1 cellular context compared by ENCODE assay signal in genomic region chr9:98142925-98143481, GRCh38.
TF ChIP-seq lines count a peak whose summit lies in the region.

No MANE protein-coding gene starts in this region.

TF ChIP-seq in HepG2, 621 proteins besides CTCF, POLR2A, EP300 and RAD21:
- no peak for TF ChIP-seq AHR (CRISPR knock-in tag; IDR thresholded peaks at IDR 0.05)
- TF ChIP-seq GZF1 (CRISPR knock-in tag; IDR thresholded peaks at IDR 0.05), result no peak
- TF ChIP-seq ZNF674 (CRISPR knock-in tag; IDR thresholded peaks at IDR 0.05; ENCODE audit: low read depth), result no peak
- no peak for TF ChIP-seq TBX2 (CRISPR knock-in tag; IDR thresholded peaks at IDR 0.05; ENCODE audit: borderline replicate concordance)
- no peak for TF ChIP-seq CCAR2 (optimal IDR thresholded peaks at IDR 0.05; ENCODE audit: low read depth, low read length)
- no peak for TF ChIP-seq XBP1 (CRISPR knock-in tag; IDR thresholded peaks at IDR 0.05)
- no peak for TF ChIP-seq ZNF138 (CRISPR knock-in tag; IDR thresholded peaks at IDR 0.05; ENCODE audit: low read depth)
- TF ChIP-seq ZNF570 (CRISPR knock-in tag; IDR thresholded peaks at IDR 0.05; ENCODE audit: borderline replicate concordance), result no peak
- no peak for TF ChIP-seq SCMH1 (CRISPR knock-in tag; IDR thresholded peaks at IDR 0.05; ENCODE audit: borderline replicate concordance)
- TF ChIP-seq FOXK2 (IDR thresholded peaks at IDR 0.05), result no peak
- TF ChIP-seq IKZF1 (IDR thresholded peaks at IDR 0.05), result no peak
- no peak for TF ChIP-seq ELF3 (CRISPR knock-in tag; IDR thresholded peaks at IDR 0.05)
- no peak for TF ChIP-seq IRX3 (CRISPR knock-in tag; IDR thresholded peaks at IDR 0.05; ENCODE audit: borderline replicate concordance, low read depth)
- TF ChIP-seq ZNF800 (CRISPR knock-in tag; IDR thresholded peaks at IDR 0.05), result no peak
- no peak for TF ChIP-seq FOXK1 (CRISPR knock-in tag; IDR thresholded peaks at IDR 0.05; ENCODE audit: borderline replicate concordance, low read depth)
- no peak for TF ChIP-seq ZSCAN22 (CRISPR knock-in tag; IDR thresholded peaks at IDR 0.05)
- no peak for TF ChIP-seq ZNF841 (CRISPR knock-in tag; IDR thresholded peaks at IDR 0.05; ENCODE audit: borderline replicate concordance)
- TF ChIP-seq IKZF4 (CRISPR knock-in tag; IDR thresholded peaks at IDR 0.05; ENCODE audit: borderline replicate concordance, low read depth, not compliant biosample characterization), result no peak
- no peak for TF ChIP-seq ADNP (CRISPR knock-in tag; IDR thresholded peaks at IDR 0.05)
- TF ChIP-seq ELK4 (CRISPR knock-in tag; IDR thresholded peaks at IDR 0.05; ENCODE audit: borderline replicate concordance), result no peak
